Comparison of ENCODE assay signal across 17 cellular contexts in the genomic region with DNA sequence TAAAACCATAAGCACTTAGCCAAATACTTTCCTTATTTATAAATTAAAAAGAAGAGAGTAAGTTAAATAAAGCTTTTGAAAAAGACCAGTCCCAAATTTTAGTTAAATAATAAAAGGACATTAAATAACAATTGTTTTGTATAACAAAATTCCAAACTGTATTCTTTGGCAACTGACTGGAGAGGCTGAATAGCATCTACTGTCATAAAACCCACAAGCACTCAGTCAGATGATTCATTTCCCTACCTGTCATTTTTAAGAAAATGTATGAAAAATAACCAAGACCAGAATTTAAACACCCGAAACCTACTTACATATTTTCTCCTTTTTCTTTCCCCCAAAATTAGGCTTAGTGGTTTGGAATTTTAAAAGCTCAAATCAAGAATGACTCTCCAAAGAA. TPM values are rescaled to one million over a fixed set of nuclear protein-coding genes. Genes with fewer than 3 reads are reported as not detected.
"Had no signal": no experiment of that assay in that cellular context is flagged by ENCODE, and none has a peak within 500 bp of the region (broad histone marks: within the 10 kb centered on the region; RNA-seq: fewer than 3 reads in every experiment).

No MANE protein-coding gene starts in this region.

- H3K4me1 ChIP-seq: esophagus squamous epithelium, right atrium auricular region, transverse colon, vagina had no signal

- H3K4me1 Mint-ChIP-seq: activated B cell treated with CpG ODN at 0.5 μM for 24 hours; nephron progenitor cell; stimulated activated memory B cell treated with anti-CD40 and anti-IgM and Interleukin-4, amounts not matched to agents 10 μg/mL and 1 μg/mL and 100 μg/mL, for 72 hours had no signal

- H3K27ac Mint-ChIP-seq: activated B cell treated with CpG ODN at 0.5 μM for 24 hours; activated CD4-positive, alpha-beta T cell treated with anti-CD3 and anti-CD28 coated beads, Interleukin-2, amount 10 ng/mL, durations not matched to agents 7 days and 5 days; nephron progenitor cell; progenitor cell of endocrine pancreas; stimulated activated memory B cell treated with anti-CD40 and anti-IgM and Interleukin-4, amounts not matched to agents 10 μg/mL and 1 μg/mL and 100 μg/mL, for 72 hours; T-helper 1 cell treated with Interleukin-12 subunit alpha and Interleukin-12 subunit beta and Interleukin-4 antibody, amounts not matched to agents 30 μg/mL and 1 μg/mL, for 36 hours had no signal

- H3K36me3 Mint-ChIP-seq: stimulated activated memory B cell treated with anti-CD40 and anti-IgM and Interleukin-4, amounts not matched to agents 10 μg/mL and 1 μg/mL and 100 μg/mL, for 72 hours had no signal

- H3K4me3 Mint-ChIP-seq: activated B cell treated with CpG ODN at 0.5 μM for 24 hours; activated CD4-positive, alpha-beta T cell treated with anti-CD3 and anti-CD28 coated beads, Interleukin-2, amount 10 ng/mL, durations not matched to agents 7 days and 5 days; nephron progenitor cell; stimulated activated memory B cell treated with anti-CD40 and anti-IgM and Interleukin-4, amounts not matched to agents 10 μg/mL and 1 μg/mL and 100 μg/mL, for 72 hours; T-helper 1 cell treated with Interleukin-12 subunit alpha and Interleukin-12 subunit beta and Interleukin-4 antibody, amounts not matched to agents 30 μg/mL and 1 μg/mL, for 36 hours had no signal

- H3K27me3 Mint-ChIP-seq: progenitor cell of endocrine pancreas; stimulated activated memory B cell treated with anti-CD40 and anti-IgM and Interleukin-4, amounts not matched to agents 10 μg/mL and 1 μg/mL and 100 μg/mL, for 72 hours had no signal

- H3K4me3 ChIP-seq: cardiac muscle cell, esophagus squamous epithelium, right atrium auricular region, transverse colon, vagina had no signal

- H3K9me3 ChIP-seq: esophagus squamous epithelium, right atrium auricular region, transverse colon, vagina had no signal

- H3K9me3 Mint-ChIP-seq: activated B cell treated with CpG ODN at 0.5 μM for 24 hours; stimulated activated memory B cell treated with anti-CD40 and anti-IgM and Interleukin-4, amounts not matched to agents 10 μg/mL and 1 μg/mL and 100 μg/mL, for 72 hours had no signal

- ATAC-seq: stimulated activated memory B cell treated with anti-CD40 and anti-IgM and Interleukin-4, amounts not matched to agents 10 μg/mL and 1 μg/mL and 100 μg/mL, for 72 hours had no signal

- H3K27me3 ChIP-seq: cardiac muscle cell, esophagus squamous epithelium, right atrium auricular region, transverse colon, vagina had no signal

- DNase-seq: activated B cell treated with CpG ODN at 0.5 μM for 24 hours; activated CD4-positive, alpha-beta T cell treated with anti-CD3 and anti-CD28 coated beads, Interleukin-2, amount 10 ng/mL, durations not matched to agents 7 days and 5 days; aorta; esophagus squamous epithelium; glutamatergic neuron; nephron progenitor cell; occipital lobe; stimulated activated CD4-positive, alpha-beta T cell treated with anti-CD3 and anti-CD28 coated beads, Interleukin-2, amount 100 ng/mL, for 48 hours; substantia nigra; transverse colon had no signal

- H3K27ac ChIP-seq: cardiac muscle cell, esophagus squamous epithelium, right atrium auricular region, transverse colon, vagina had no signal

- H3K36me3 ChIP-seq: cardiac muscle cell, esophagus squamous epithelium, right atrium auricular region, transverse colon, vagina had no signal

RNA-seq across cellular contexts. Expression of a gene that starts 32.5 kb away (rescaled TPM):
- total RNA-seq: fibroblast of villous mesenchyme had no signal
